11 cellular contexts compared by ENCODE assay signal in the genomic region with DNA sequence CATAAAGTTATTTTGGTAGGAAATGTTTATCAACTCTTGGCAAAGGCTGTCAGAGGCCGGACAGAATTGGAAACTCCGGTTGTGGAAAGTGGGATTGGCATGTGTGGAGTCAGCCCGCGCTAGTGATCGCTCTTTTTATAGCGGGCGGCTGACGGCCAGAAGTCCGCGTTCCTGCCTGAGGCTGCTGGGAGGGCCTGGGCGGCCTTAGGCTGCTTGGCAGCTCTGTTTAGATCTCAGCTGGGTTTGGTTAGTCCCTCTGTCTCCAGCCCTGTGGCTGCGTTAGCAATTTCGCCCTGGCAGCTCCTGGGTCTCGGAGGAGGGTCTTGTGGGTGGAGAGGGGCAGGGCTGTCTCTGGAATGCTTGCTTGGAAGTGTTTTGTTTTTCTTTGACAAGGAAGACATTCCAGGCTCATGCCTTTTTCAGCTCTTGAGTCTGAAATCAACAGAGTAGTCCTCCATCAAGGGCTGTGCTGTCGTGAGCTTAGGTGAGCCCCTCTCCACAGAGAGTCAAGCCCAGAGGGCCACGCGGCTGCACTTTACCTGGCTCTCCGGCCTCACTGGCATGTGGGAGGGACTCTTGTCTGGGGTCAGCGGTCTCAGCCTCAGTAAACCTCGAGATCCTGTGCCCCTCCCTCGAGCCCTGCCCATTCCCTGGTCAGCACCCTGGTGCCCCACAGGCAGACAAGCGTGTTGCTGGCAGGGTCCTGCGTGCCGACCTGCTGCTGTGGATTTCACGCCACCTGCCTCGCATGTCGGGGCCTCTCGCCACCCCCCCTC. TPM values are rescaled to one million over a fixed set of nuclear protein-coding genes. Genes with fewer than 3 reads are reported as not detected.
DNase-seq lines count a peak whose midpoint lies in the region; ATAC-seq, FAIRE-seq and TF ChIP-seq lines count a peak whose summit lies in the region.
"Had no signal": no experiment of that assay in that cellular context is flagged by ENCODE, and none has a peak within 500 bp of the region (broad histone marks: within the 10 kb centered on the region; RNA-seq: fewer than 3 reads in every experiment).

No MANE protein-coding gene starts in this region.

- no peak for TF ChIP-seq POLR2A in HepG2 (IDR thresholded peaks at IDR 0.05; ENCODE audit: insufficient read depth in 1 of 2, low read depth in 2 of 2, low read length in 2 of 2)

- H3K27me3 ChIP-seq in H9 (ENCODE audit: insufficient read depth, low read length) = no peaks in the 10 kb centered on the region
- H3K27me3 ChIP-seq in HepG2 (ENCODE audit: control insufficient read depth in 1 of 2, insufficient read depth in 2 of 2, low read length in 2 of 2) = no peaks in the 10 kb centered on the region; a peak in 1 of 5 replicates

- H2BK5ac ChIP-seq in H9 (ENCODE audit: insufficient read length, low read length) = no peak overlapping the region

- no peaks in the 10 kb centered on the region for H4K20me1 ChIP-seq in H9 (ENCODE audit: control insufficient read depth, insufficient read depth, insufficient read length)
- H4K20me1 ChIP-seq in HepG2 (ENCODE audit: insufficient read depth, low read length) = peaks cover 23% of the 10 kb centered on the region; the same call in 1 of the 2 replicates

- H3K56ac ChIP-seq in H9 (ENCODE audit: insufficient read length, low read depth, low read length) = no peak overlapping the region

- no peak for TF ChIP-seq RAD21 in HepG2 (CRISPR knock-in tag; IDR thresholded peaks at IDR 0.05)

- H3K9me3 ChIP-seq in H9 (ENCODE audit: control insufficient read depth, low read depth, low read length) (no peaks in the 10 kb centered on the region), HepG2 (ENCODE audit: low read length) (no peaks in the 10 kb centered on the region)

- H3K4me3 ChIP-seq in HepG2 (replicated peaks in 1 of 3; ENCODE audit: insufficient read depth in 1 of 3, low read depth in 2 of 3, low read length in 3 of 3) = no peak overlapping the region

- no peak for TF ChIP-seq CTCF in H9 (conservative IDR thresholded peaks at IDR 0.05)
- TF ChIP-seq CTCF in HepG2 (CRISPR knock-in tag; IDR thresholded peaks at IDR 0.05) = no peak

- peaks cover 51 to 72% of the 10 kb centered on the region in 2 experiments; a peak in 4 of 5 replicates for H3K36me3 ChIP-seq in HepG2 (replicated peaks in 1 of 2; ENCODE audit: control insufficient read depth in 1 of 2, insufficient read depth in 2 of 2, low read length in 2 of 2)

- no peak overlapping the region for H4K91ac ChIP-seq in H9 (ENCODE audit: insufficient read length, low read depth, low read length)

- H2BK12ac ChIP-seq in H9 (ENCODE audit: insufficient read length, low read depth, low read length) = no peak overlapping the region

- H3K14ac ChIP-seq in H9 (ENCODE audit: insufficient read depth, low read length) = no peak overlapping the region

- H2BK120ac ChIP-seq in H9 (ENCODE audit: low read depth, low read length, poor library complexity, severe bottlenecking) = no peak overlapping the region

- no TSS peak for BruUV-seq in HepG2 (replicated peaks; lab: Mats Ljungman, UMichigan)

- H4K8ac ChIP-seq in H9 (replicated peaks; ENCODE audit: insufficient read length, low read depth, low read length) = no peak overlapping the region

- H2AK5ac ChIP-seq in H9 (ENCODE audit: insufficient read length, low read length) = no peak overlapping the region

- no peak overlapping the region for H3K23ac ChIP-seq in H9 (ENCODE audit: insufficient read length, low read depth, low read length)

- no peak for DNase-seq in H9
- DNase-seq in dermis blood vessel endothelial cell = peak; percentile 52
- DNase-seq in HepG2 (ENCODE audit: low spot score) = no peak
- peak; percentile 62 for DNase-seq in smooth muscle cell of the brain vasculature (ENCODE audit: low read depth, low spot score)
- no peak for DNase-seq in activated naive CD4-positive, alpha-beta T cell treated with Interleukin-2 at 50 U/mL for 16 hours
- DNase-seq in NCI-H1105 treated with DMSO at 0.1 percent for 48 hours (lab: John Stamatoyannopoulos, UW) = no peak

- H3K27ac Mint-ChIP-seq in H9 = peak overlapping the region; percentile 64 to 74 (median 69); a peak in 5 of 7 replicates
- H3K27ac Mint-ChIP-seq: T-helper 2 cell treated with Interferon-gamma antibody and Interleukin-4, amounts not matched to agents 5 μg/mL and 100 μg/mL, for 36 hours had no signal

- H3K4me1 Mint-ChIP-seq in H9 = 0 out of 4 replicates have a peak, but pooled peaks cover 0 to 5% of the 10 kb centered on the region in 2 experiments

- no peak overlapping the region for H3K4ac ChIP-seq in H9 (ENCODE audit: low read depth, low read length)

- H3K4me1 ChIP-seq in H9 (ENCODE audit: insufficient read depth, low read length) (no peaks in the 10 kb centered on the region), HepG2 (ENCODE audit: insufficient read depth, low read length) (no peaks in the 10 kb centered on the region)
- H3K4me1 ChIP-seq: parathyroid adenoma had no signal

- H4K5ac ChIP-seq in H9 (ENCODE audit: insufficient read length, low read depth, low read length) = no peak overlapping the region

- no peak overlapping the region for H3K4me3 Mint-ChIP-seq in H9
- H3K4me3 Mint-ChIP-seq: T-helper 2 cell treated with Interferon-gamma antibody and Interleukin-4, amounts not matched to agents 5 μg/mL and 100 μg/mL, for 36 hours had no signal

- no peak overlapping the region for H2BK15ac ChIP-seq in H9 (ENCODE audit: low read depth, low read length)

- ATAC-seq in HepG2 (no peak), HG03571 (IDR thresholded peaks at IDR 0.05; ENCODE audit: unreplicated experiment) (no peak), GM18867 (IDR thresholded peaks at IDR 0.05; ENCODE audit: unreplicated experiment) (no peak)

- H3K27ac ChIP-seq in H9 (ENCODE audit: insufficient read length, low read depth, low read length) (no peak overlapping the region), HepG2 (ENCODE audit: extremely low read length, insufficient read depth, low read length) (no peak overlapping the region)
- H3K27ac ChIP-seq: parathyroid adenoma had no signal

- no peaks in the 10 kb centered on the region for H3K27me3 Mint-ChIP-seq in H9 (ENCODE audit: low read depth)

- no peak overlapping the region for H3T11ph ChIP-seq in H9 (ENCODE audit: low read length)

- WGBS in H9 (ENCODE audit: extremely low coverage, insufficient read length, low lambda C conversion rate) = no CpG with 5 or more reads among the region's 28 CpGs
- WGBS in HepG2 (ENCODE audit: low lambda C conversion rate) = 97% methylated on average over 20 of the region's 28 CpGs

- peaks cover 20 to 47% (median 47%) of the 10 kb centered on the region in 3 experiments; a peak in 6 of 7 replicates for H3K36me3 Mint-ChIP-seq in H9 (ENCODE audit: insufficient read depth in 1 of 3, low read depth in 3 of 3)

- no peaks in the 10 kb centered on the region for H3K23me2 ChIP-seq in H9 (ENCODE audit: insufficient read length, low read depth, low read length, poor library complexity, severe bottlenecking)

- intact Hi-C loops in HepG2 (cut with micrococcal nuclease; ENCODE audit: unreplicated experiment) = no loop called here

- POLR2A ChIA-PET in HepG2 (lab: Yijun Ruan, JAX) = no interaction called here

- peaks cover 3% of the 10 kb centered on the region for H3K79me1 ChIP-seq in H9 (ENCODE audit: insufficient read depth, low read depth, low read length, poor library complexity, severe bottlenecking)

- no peak for TF ChIP-seq EP300 in HepG2 (IDR thresholded peaks at IDR 0.05; ENCODE audit: low read depth in 2 of 2, low read length in 2 of 2)
- no peak for TF ChIP-seq EP300 in HepG2 (CRISPR knock-in tag; IDR thresholded peaks at IDR 0.05; ENCODE audit: borderline replicate concordance)

- FAIRE-seq in HepG2 (lab: Jason Lieb, UNC) = no peak
- FAIRE-seq: H54 had no signal

- H2AFZ ChIP-seq in H9 (ENCODE audit: low read length) (no peak overlapping the region), HepG2 (ENCODE audit: low read length) (no peak overlapping the region)
- H2AFZ ChIP-seq: parathyroid adenoma had no signal

- no peak overlapping the region for H3K18ac ChIP-seq in H9 (ENCODE audit: insufficient read length, low read depth, low read length)

- H2BK20ac ChIP-seq in H9 (ENCODE audit: low read depth, low read length, poor library complexity, severe bottlenecking) = no peak overlapping the region

- no peak overlapping the region for H3K4me2 ChIP-seq in H9 (ENCODE audit: insufficient read depth, insufficient read length, low read length)
- no peak overlapping the region for H3K4me2 ChIP-seq in HepG2 (ENCODE audit: low read depth, low read length)

- in situ Hi-C loops in HepG2 (cut with HindIII; ENCODE audit: extremely low pct_ligation_motif_present, low pct_unique_long_range_greater_than_20kb) = no loop called here

- H3K79me2 ChIP-seq in H9 (ENCODE audit: insufficient read depth, low read length) (no peaks in the 10 kb centered on the region; the same call in 1 of the 2 replicates), HepG2 (ENCODE audit: insufficient read depth, low read length) (peaks cover 50% of the 10 kb centered on the region)

- CTCF ChIA-PET in HepG2 (lab: Yijun Ruan, JAX; ENCODE audit: low intra/inter-chr PET ratio, low total read pairs) = no interaction called here

- no peaks in the 10 kb centered on the region for H3K9me3 Mint-ChIP-seq in H9
- H3K9me3 Mint-ChIP-seq: T-helper 2 cell treated with Interferon-gamma antibody and Interleukin-4, amounts not matched to agents 5 μg/mL and 100 μg/mL, for 36 hours had no signal

- H3K9ac ChIP-seq in H9 (ENCODE audit: extremely low read depth, insufficient read length, low read length) (no peak overlapping the region), HepG2 (ENCODE audit: insufficient read depth, low read depth, low read length) (no peak overlapping the region)
- H3K9ac ChIP-seq: parathyroid adenoma had no signal

RNA-seq across cellular contexts. Expression of gene DOT1L, which starts 22.5 kb away (rescaled TPM):
- 78.5 and 81.6 TPM in 2 replicates for total RNA-seq in H9 (2021)
- 5.4 and 8.8 TPM in 2 replicates for total RNA-seq in dermis blood vessel endothelial cell
- 7.5 and 9.7 TPM in 2 replicates for total RNA-seq in HepG2 (2016; rRNA removed; fragmentation: Illumina TruSeq; extraction: Trizol)
- 20.6 and 20.7 TPM in 2 replicates for total RNA-seq in HepG2 (2016; cell fraction: cytosol; rRNA removed; fragmentation: Illumina TruSeq; extraction: Trizol; ENCODE audit: low read depth)
- total RNA-seq in HepG2 (2016; cell fraction: insoluble cytoplasmic fraction; rRNA removed; fragmentation: Illumina TruSeq; extraction: Trizol) = 6.4 and 8.2 TPM in 2 replicates
- 12.0 and 15.8 TPM in 2 replicates for total RNA-seq in HepG2 (2016; cell fraction: membrane; rRNA removed; fragmentation: Illumina TruSeq; extraction: Trizol)
- total RNA-seq in HepG2 (2016; cell fraction: nucleus; rRNA removed; fragmentation: Illumina TruSeq; extraction: Trizol) = 12.3 and 14.9 TPM in 2 replicates
- polyA plus RNA-seq in HepG2 (2011; rRNA removed) = 14.6 and 17.9 TPM in 2 replicates
- 6.1 and 9.5 TPM in 2 replicates for polyA plus RNA-seq in HepG2 (2011; cell fraction: cytosol; rRNA removed)
- polyA plus RNA-seq in HepG2 (2011; cell fraction: nucleus; rRNA removed) = 138 and 210 TPM in 2 replicates
- polyA plus RNA-seq in HepG2 (2012) = 22.3 and 23.3 TPM in 2 replicates
- polyA plus RNA-seq in HepG2 (2016; cell fraction: cytosol; fragmentation: Illumina TruSeq; extraction: Trizol; ENCODE audit: low read depth) = 2.5 and 3.3 TPM in 2 replicates
- polyA plus RNA-seq in HepG2 (2016; cell fraction: insoluble cytoplasmic fraction; fragmentation: Illumina TruSeq; extraction: Trizol; ENCODE audit: low read depth) = 10.5 and 15.3 TPM in 2 replicates
- 7.1 TPM in 2 replicates for polyA plus RNA-seq in HepG2 (2016; cell fraction: membrane; fragmentation: Illumina TruSeq; extraction: Trizol; ENCODE audit: low read depth)
- polyA plus RNA-seq in HepG2 (2016; cell fraction: nucleus; fragmentation: Illumina TruSeq; extraction: Trizol; ENCODE audit: insufficient read depth, low read depth) = 76.0 and 84.3 TPM in 2 replicates
- 36.8 and 45.6 TPM in 2 replicates for polyA minus RNA-seq in HepG2 (2011; rRNA and poly(A)+ RNA removed; ENCODE audit: low replicate concordance)
- 21.6 and 26.0 TPM in 2 replicates for polyA minus RNA-seq in HepG2 (2011; cell fraction: cytosol; rRNA and poly(A)+ RNA removed)
- polyA minus RNA-seq in HepG2 (2011; cell fraction: nucleus; rRNA and poly(A)+ RNA removed) = 30.1 and 31.9 TPM in 2 replicates

RNA-seq across cellular contexts. Expression of gene AP3D1, which starts 34.9 kb away (rescaled TPM):
- total RNA-seq in H9 (2021) (142 and 147 TPM in 2 replicates), dermis blood vessel endothelial cell (75.7 and 137 TPM in 2 replicates), HepG2 (2016; rRNA removed; fragmentation: Illumina TruSeq; extraction: Trizol) (73.5 and 82.6 TPM in 2 replicates)
- total RNA-seq in HepG2 (2016; cell fraction: cytosol; rRNA removed; fragmentation: Illumina TruSeq; extraction: Trizol; ENCODE audit: low read depth) = 30.1 and 33.5 TPM in 2 replicates
- 55.4 and 84.4 TPM in 2 replicates for total RNA-seq in HepG2 (2016; cell fraction: insoluble cytoplasmic fraction; rRNA removed; fragmentation: Illumina TruSeq; extraction: Trizol)
- 61.4 and 65.9 TPM in 2 replicates for total RNA-seq in HepG2 (2016; cell fraction: membrane; rRNA removed; fragmentation: Illumina TruSeq; extraction: Trizol)
- total RNA-seq in HepG2 (2016; cell fraction: nucleus; rRNA removed; fragmentation: Illumina TruSeq; extraction: Trizol) = 44.7 and 54.3 TPM in 2 replicates
- 68.0 and 78.6 TPM in 2 replicates for polyA plus RNA-seq in HepG2 (2011; rRNA removed)
- 50.1 and 66.2 TPM in 2 replicates for polyA plus RNA-seq in HepG2 (2011; cell fraction: cytosol; rRNA removed)
- 236 and 270 TPM in 2 replicates for polyA plus RNA-seq in HepG2 (2011; cell fraction: nucleus; rRNA removed)
- 61.5 and 82.7 TPM in 2 replicates for polyA plus RNA-seq in HepG2 (2012)
- polyA plus RNA-seq in HepG2 (2016; cell fraction: cytosol; fragmentation: Illumina TruSeq; extraction: Trizol; ENCODE audit: low read depth) = 11.6 and 13.9 TPM in 2 replicates
- 71.2 and 87.4 TPM in 2 replicates for polyA plus RNA-seq in HepG2 (2016; cell fraction: insoluble cytoplasmic fraction; fragmentation: Illumina TruSeq; extraction: Trizol; ENCODE audit: low read depth)
- 38.5 and 41.5 TPM in 2 replicates for polyA plus RNA-seq in HepG2 (2016; cell fraction: membrane; fragmentation: Illumina TruSeq; extraction: Trizol; ENCODE audit: low read depth)
- 139 and 143 TPM in 2 replicates for polyA plus RNA-seq in HepG2 (2016; cell fraction: nucleus; fragmentation: Illumina TruSeq; extraction: Trizol; ENCODE audit: insufficient read depth, low read depth)
- polyA minus RNA-seq in HepG2 (2011; rRNA and poly(A)+ RNA removed; ENCODE audit: low replicate concordance) = 72.3 and 142 TPM in 2 replicates
- polyA minus RNA-seq in HepG2 (2011; cell fraction: cytosol; rRNA and poly(A)+ RNA removed) = 54.0 and 70.6 TPM in 2 replicates
- 44.3 and 51.8 TPM in 2 replicates for polyA minus RNA-seq in HepG2 (2011; cell fraction: nucleus; rRNA and poly(A)+ RNA removed)

RNA-seq across cellular contexts. Expression of gene PLEKHJ1, which starts 49.9 kb away (rescaled TPM):
- total RNA-seq in H9 (2021) (139 and 148 TPM in 2 replicates), dermis blood vessel endothelial cell (64.0 and 84.9 TPM in 2 replicates), HepG2 (2016; rRNA removed; fragmentation: Illumina TruSeq; extraction: Trizol) (108 and 130 TPM in 2 replicates)
- total RNA-seq in HepG2 (2016; cell fraction: cytosol; rRNA removed; fragmentation: Illumina TruSeq; extraction: Trizol; ENCODE audit: low read depth) = 129 and 146 TPM in 2 replicates
- 99.2 and 143 TPM in 2 replicates for total RNA-seq in HepG2 (2016; cell fraction: insoluble cytoplasmic fraction; rRNA removed; fragmentation: Illumina TruSeq; extraction: Trizol)
- 198 and 217 TPM in 2 replicates for total RNA-seq in HepG2 (2016; cell fraction: membrane; rRNA removed; fragmentation: Illumina TruSeq; extraction: Trizol)
- total RNA-seq in HepG2 (2016; cell fraction: nucleus; rRNA removed; fragmentation: Illumina TruSeq; extraction: Trizol) = 72.7 and 85.2 TPM in 2 replicates
- polyA plus RNA-seq in HepG2 (2011; rRNA removed) = 70.5 and 89.7 TPM in 2 replicates
- polyA plus RNA-seq in HepG2 (2011; cell fraction: cytosol; rRNA removed) = 94.0 and 125 TPM in 2 replicates
- polyA plus RNA-seq in HepG2 (2011; cell fraction: nucleus; rRNA removed) = 130 and 144 TPM in 2 replicates
- polyA plus RNA-seq in HepG2 (2012) = 41.8 and 57.9 TPM in 2 replicates
- 147 and 176 TPM in 2 replicates for polyA plus RNA-seq in HepG2 (2016; cell fraction: cytosol; fragmentation: Illumina TruSeq; extraction: Trizol; ENCODE audit: low read depth)
- polyA plus RNA-seq in HepG2 (2016; cell fraction: insoluble cytoplasmic fraction; fragmentation: Illumina TruSeq; extraction: Trizol; ENCODE audit: low read depth) = 97.4 and 103 TPM in 2 replicates
- polyA plus RNA-seq in HepG2 (2016; cell fraction: membrane; fragmentation: Illumina TruSeq; extraction: Trizol; ENCODE audit: low read depth) = 170 and 175 TPM in 2 replicates
- polyA plus RNA-seq in HepG2 (2016; cell fraction: nucleus; fragmentation: Illumina TruSeq; extraction: Trizol; ENCODE audit: insufficient read depth, low read depth) = 156 and 163 TPM in 2 replicates
- 33.4 and 58.0 TPM in 2 replicates for polyA minus RNA-seq in HepG2 (2011; rRNA and poly(A)+ RNA removed; ENCODE audit: low replicate concordance)
- polyA minus RNA-seq in HepG2 (2011; cell fraction: cytosol; rRNA and poly(A)+ RNA removed) = 18.1 and 22.7 TPM in 2 replicates
- polyA minus RNA-seq in HepG2 (2011; cell fraction: nucleus; rRNA and poly(A)+ RNA removed) = 23.2 and 28.0 TPM in 2 replicates

RNA-seq across cellular contexts. Expression of gene SF3A2, which starts 50.4 kb away (rescaled TPM):
- total RNA-seq in H9 (2021) (166 and 167 TPM in 2 replicates), dermis blood vessel endothelial cell (43.4 and 93.6 TPM in 2 replicates), HepG2 (2016; rRNA removed; fragmentation: Illumina TruSeq; extraction: Trizol) (8.8 and 10.1 TPM in 2 replicates)
- total RNA-seq in HepG2 (2016; cell fraction: cytosol; rRNA removed; fragmentation: Illumina TruSeq; extraction: Trizol; ENCODE audit: low read depth) = 11.7 and 13.9 TPM in 2 replicates
- total RNA-seq in HepG2 (2016; cell fraction: insoluble cytoplasmic fraction; rRNA removed; fragmentation: Illumina TruSeq; extraction: Trizol) = 8.6 and 13.2 TPM in 2 replicates
- total RNA-seq in HepG2 (2016; cell fraction: membrane; rRNA removed; fragmentation: Illumina TruSeq; extraction: Trizol) = 13.1 and 15.2 TPM in 2 replicates
- 16.1 and 17.8 TPM in 2 replicates for total RNA-seq in HepG2 (2016; cell fraction: nucleus; rRNA removed; fragmentation: Illumina TruSeq; extraction: Trizol)
- 7.9 and 8.6 TPM in 2 replicates for polyA plus RNA-seq in HepG2 (2011; rRNA removed)
- 6.1 and 7.3 TPM in 2 replicates for polyA plus RNA-seq in HepG2 (2011; cell fraction: cytosol; rRNA removed)
- polyA plus RNA-seq in HepG2 (2011; cell fraction: nucleus; rRNA removed) = 34.7 and 47.7 TPM in 2 replicates
- 34.0 and 34.2 TPM in 2 replicates for polyA plus RNA-seq in HepG2 (2012)
- polyA plus RNA-seq in HepG2 (2016; cell fraction: cytosol; fragmentation: Illumina TruSeq; extraction: Trizol; ENCODE audit: low read depth) = 12.1 and 13.8 TPM in 2 replicates
- polyA plus RNA-seq in HepG2 (2016; cell fraction: insoluble cytoplasmic fraction; fragmentation: Illumina TruSeq; extraction: Trizol; ENCODE audit: low read depth) = 18.7 and 31.5 TPM in 2 replicates
- polyA plus RNA-seq in HepG2 (2016; cell fraction: membrane; fragmentation: Illumina TruSeq; extraction: Trizol; ENCODE audit: low read depth) = 17.7 and 21.0 TPM in 2 replicates
- 46.1 and 47.0 TPM in 2 replicates for polyA plus RNA-seq in HepG2 (2016; cell fraction: nucleus; fragmentation: Illumina TruSeq; extraction: Trizol; ENCODE audit: insufficient read depth, low read depth)
- polyA minus RNA-seq in HepG2 (2011; rRNA and poly(A)+ RNA removed; ENCODE audit: low replicate concordance) = 20.0 and 24.2 TPM in 2 replicates
- polyA minus RNA-seq in HepG2 (2011; cell fraction: cytosol; rRNA and poly(A)+ RNA removed) = 16.0 and 20.6 TPM in 2 replicates
- 34.1 and 34.2 TPM in 2 replicates for polyA minus RNA-seq in HepG2 (2011; cell fraction: nucleus; rRNA and poly(A)+ RNA removed)

Comparison
In these comparisons a context has a peak if more than half of its experiments do, and no peak if none do; other contexts are left out.
1. DNase-seq: peak in dermis blood vessel endothelial cell (single experiment) and smooth muscle cell of the brain vasculature (single experiment); none in H9 (single experiment), HepG2 (single experiment), activated naive CD4-positive, alpha-beta T cell treated with Interleukin-2 at 50 U/mL for 16 hours (single experiment) and NCI-H1105 treated with DMSO at 0.1 percent for 48 hours (single experiment).